In the genomic region with DNA sequence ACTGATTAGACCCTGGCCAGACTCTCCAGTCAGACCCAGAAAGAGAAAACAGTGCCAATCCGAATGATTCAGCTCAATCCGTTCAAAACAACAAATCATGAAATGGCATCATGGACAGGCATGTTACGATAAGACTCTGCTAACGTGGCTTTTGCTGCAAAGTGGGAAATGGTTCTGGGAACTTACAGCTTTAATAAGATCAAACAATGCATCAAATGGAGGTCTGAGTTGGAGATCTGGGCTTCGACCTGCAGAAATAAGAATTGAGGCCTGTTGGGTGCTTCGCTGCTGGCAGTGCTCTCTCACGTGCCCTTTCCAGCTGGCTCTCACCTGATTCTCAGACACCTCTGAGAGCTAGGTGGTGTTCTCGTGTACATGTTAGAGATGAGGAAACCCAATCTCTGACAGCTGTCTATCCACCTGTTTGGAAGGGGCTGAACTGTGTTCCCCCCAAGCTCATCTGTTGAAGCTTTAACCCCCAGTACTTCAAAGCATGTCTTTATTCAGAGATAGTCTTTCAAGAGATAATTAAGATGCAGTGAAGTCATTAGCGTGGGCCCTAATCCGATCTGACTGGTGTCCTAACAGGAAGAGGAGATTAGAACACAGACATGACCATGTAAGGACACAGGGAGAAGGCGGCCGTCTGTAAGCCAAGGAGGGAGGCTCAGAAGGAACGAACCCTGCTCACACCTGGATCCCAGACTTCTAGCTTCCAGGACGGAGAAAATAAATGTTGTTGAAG, we compare ENCODE assay signal across 1 cellular context.
TF ChIP-seq lines count a peak whose summit lies in the region.

No MANE protein-coding gene starts in this region.

TF ChIP-seq in K562, 482 proteins besides CTCF, POLR2A, EP300 and RAD21 (continued from another document):
- TF ChIP-seq, protein P1, sequence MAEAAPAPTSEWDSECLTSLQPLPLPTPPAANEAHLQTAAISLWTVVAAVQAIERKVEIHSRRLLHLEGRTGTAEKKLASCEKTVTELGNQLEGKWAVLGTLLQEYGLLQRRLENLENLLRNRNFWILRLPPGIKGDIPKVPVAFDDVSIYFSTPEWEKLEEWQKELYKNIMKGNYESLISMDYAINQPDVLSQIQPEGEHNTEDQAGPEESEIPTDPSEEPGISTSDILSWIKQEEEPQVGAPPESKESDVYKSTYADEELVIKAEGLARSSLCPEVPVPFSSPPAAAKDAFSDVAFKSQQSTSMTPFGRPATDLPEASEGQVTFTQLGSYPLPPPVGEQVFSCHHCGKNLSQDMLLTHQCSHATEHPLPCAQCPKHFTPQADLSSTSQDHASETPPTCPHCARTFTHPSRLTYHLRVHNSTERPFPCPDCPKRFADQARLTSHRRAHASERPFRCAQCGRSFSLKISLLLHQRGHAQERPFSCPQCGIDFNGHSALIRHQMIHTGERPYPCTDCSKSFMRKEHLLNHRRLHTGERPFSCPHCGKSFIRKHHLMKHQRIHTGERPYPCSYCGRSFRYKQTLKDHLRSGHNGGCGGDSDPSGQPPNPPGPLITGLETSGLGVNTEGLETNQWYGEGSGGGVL (CRISPR knock-in tag; IDR thresholded peaks at IDR 0.05) = no peak
